In genomic region chr10:102132193-102132562, GRCh38 we compare ENCODE assay signal across 8 cellular contexts. TPM values are rescaled to one million over a fixed set of nuclear protein-coding genes. Genes with fewer than 3 reads are reported as not detected.
A peak's percentile ranks its signal among the peaks of the same experiment; 100 is the strongest.
DNase-seq lines count a peak whose midpoint lies in the region; ATAC-seq and TF ChIP-seq lines count a peak whose summit lies in the region.

No MANE protein-coding gene starts in this region.

- H3K36me3 ChIP-seq in heart right ventricle, result no peaks in the 10 kb centered on the region
- no peaks in the 10 kb centered on the region for H3K36me3 ChIP-seq in brain microvascular endothelial cell (replicated peaks)
- peaks cover 21% of the 10 kb centered on the region for H3K36me3 ChIP-seq in mesodermal cell (ENCODE audit: control insufficient read depth, insufficient read depth, low read length)
- H3K36me3 ChIP-seq in upper lobe of left lung, result no peaks in the 10 kb centered on the region

- no peak for DNase-seq in heart right ventricle
- DNase-seq in Right ventricle myocardium inferior (ENCODE audit: missing footprints), result no peak
- DNase-seq in brain microvascular endothelial cell, result no peak
- DNase-seq in upper lobe of left lung, result no peak
- DNase-seq in NCI-H2107 treated with DMSO at 0.1 percent for 48 hours (lab: John Stamatoyannopoulos, UW; ENCODE audit: unreplicated experiment), result no peak
- DNase-seq in stimulated activated CD4-positive, alpha-beta T cell treated with anti-CD3 and anti-CD28 coated beads, Interleukin-12 subunit alpha, Interleukin-12 subunit beta, amount 100 ng/mL, for 4 hours, result no peak
- DNase-seq in AG08395 (ENCODE audit: low spot score), result no peak

- WGBS in heart right ventricle, 2 donors, result 22 to 25% methylated on average over 8 of the region's 8 CpGs
- 38 to 48% methylated on average over 7 to 8 of the region's 8 CpGs for WGBS in mesodermal cell (ENCODE audit: insufficient coverage in 2 of 2), 2 experiments
- WGBS in upper lobe of left lung, 2 donors, result 23 to 29% methylated on average over 8 of the region's 8 CpGs

- no peak for TF ChIP-seq POLR2A in upper lobe of left lung (IDR thresholded peaks at IDR 0.05)

- no peak for ATAC-seq in heart right ventricle
- no peak for ATAC-seq in Right ventricle myocardium inferior
- ATAC-seq in upper lobe of left lung (ENCODE audit: low FRiP score in 2 of 2), result no peak

- in situ Hi-C loops in brain microvascular endothelial cell (cut with HindIII; ENCODE audit: low pct_ligation_motif_present, low sequenced_read_pairs), result no loop called here

- TF ChIP-seq CTCF in heart right ventricle (IDR thresholded peaks at IDR 0.05) (no peak), brain microvascular endothelial cell (IDR thresholded peaks at IDR 0.05; ENCODE audit: low read depth, low read length, missing control alignments) (no peak), upper lobe of left lung (IDR thresholded peaks at IDR 0.05) (no peak)

- H3K27me3 ChIP-seq in heart right ventricle, result no peaks in the 10 kb centered on the region
- no peaks in the 10 kb centered on the region for H3K27me3 ChIP-seq in brain microvascular endothelial cell (replicated peaks)
- H3K27me3 ChIP-seq in upper lobe of left lung, result no peaks in the 10 kb centered on the region

- H3K9me3 ChIP-seq in heart right ventricle, result no peaks in the 10 kb centered on the region
- H3K9me3 ChIP-seq in mesodermal cell (ENCODE audit: control insufficient read depth, low read length), result no peaks in the 10 kb centered on the region
- H3K9me3 ChIP-seq in upper lobe of left lung, result no peaks in the 10 kb centered on the region

- H3K4me3 ChIP-seq in heart right ventricle (peak overlapping the region in 9 of 10 donors; percentile 54 to 98 (median 88)), brain microvascular endothelial cell (ENCODE audit: low read depth, low read length) (peak overlapping the region; percentile 99), mesodermal cell (ENCODE audit: extremely low read depth, insufficient read depth, low read length, poor library complexity, severe bottlenecking) (peak overlapping the region; percentile 96), upper lobe of left lung (peak overlapping the region in 3 of 4 donors; percentile 82 to 94 (median 93))

- H3K4me1 ChIP-seq in heart right ventricle (peaks cover 6 to 41% (median 37%) of the 10 kb centered on the region in 9 donors), mesodermal cell (ENCODE audit: control insufficient read depth, insufficient read depth, low read length, poor library complexity, severe bottlenecking) (peaks cover 30% of the 10 kb centered on the region), upper lobe of left lung (peaks cover 33 to 43% (median 38%) of the 10 kb centered on the region in 4 donors)

- no peak for TF ChIP-seq EP300 in upper lobe of left lung (IDR thresholded peaks at IDR 0.05)

- intact Hi-C loops in heart right ventricle (cut with DNase I) (loop anchor here in 3 of 10 donors (1.0 to 5.0 kb wide), 4 partner anchors 12 to 370 kb away; partner anchors contain the start of genes NOLC1 (in 3 of the 3), ACTR1A (in 1 of the 3), HPS6 (in 1 of the 3) and LDB1 (in 1 of the 3)), Right ventricle myocardium inferior (cut with DNase I) (loop anchor here (1.0 kb wide), 1 partner anchor 20 kb away; the partner anchor contains the start of gene NOLC1)

- H3K27ac ChIP-seq in heart right ventricle (peak overlapping the region in 9 of 10 donors; percentile 91 to 97 (median 96)), brain microvascular endothelial cell (peak overlapping the region; percentile 31), mesodermal cell (ENCODE audit: low read depth, low read length, severe bottlenecking) (no peak overlapping the region), upper lobe of left lung (peak overlapping the region; percentile 95 to 98 (median 96))

RNA-seq across cellular contexts. Expression of gene PPRC1, which starts 0.7 kb away (rescaled TPM):
- 10 to 100 TPM; 10.6 to 22.7 (median 13.0) TPM for total RNA-seq in heart right ventricle
- polyA plus RNA-seq in heart right ventricle, result 10 to 100 TPM; 14.1 to 14.9 TPM
- 14.3 TPM for total RNA-seq in Right ventricle myocardium inferior
- polyA plus RNA-seq in mesodermal cell (2013, experiment 1 of 2), result 24.3 TPM
- polyA plus RNA-seq in mesodermal cell (2013, experiment 2 of 2), result 17.7 TPM
- total RNA-seq in upper lobe of left lung, result 10 to 100 TPM; 29.3 to 57.6 (median 40.3) TPM

RNA-seq across cellular contexts. Expression of gene LDB1, which starts 12.0 kb away (rescaled TPM):
- total RNA-seq in heart right ventricle (10 to 100 TPM; 39.2 to 63.8 (median 56.3) TPM), Right ventricle myocardium inferior (56.5 TPM), upper lobe of left lung (100 to 1,000 TPM in 1 of 6 donors, 10 to 100 TPM in 5; 31.5 to 243 (median 54.9) TPM)
- 10 to 100 TPM; 21.9 to 22.9 TPM for polyA plus RNA-seq in heart right ventricle
- polyA plus RNA-seq in mesodermal cell (2013, experiment 1 of 2), result 112 TPM
- polyA plus RNA-seq in mesodermal cell (2013, experiment 2 of 2), result 92.3 TPM

RNA-seq across cellular contexts. Expression of gene NOLC1, which starts 20.0 kb away (rescaled TPM):
- total RNA-seq in heart right ventricle (10 to 100 TPM; 22.3 to 45.5 (median 29.0) TPM), Right ventricle myocardium inferior (25.8 TPM), upper lobe of left lung (10 to 100 TPM; 21.4 to 72.8 (median 44.3) TPM)
- 10 to 100 TPM in 1 of 2 donors, 1 to 10 TPM in 1; 8.6 to 24.0 TPM for polyA plus RNA-seq in heart right ventricle
- polyA plus RNA-seq in mesodermal cell (2013, experiment 1 of 2), result 70.5 TPM
- 72.1 TPM for polyA plus RNA-seq in mesodermal cell (2013, experiment 2 of 2)
